In genomic region chr4:76591992-76592391, GRCh38 we compare ENCODE assay signal across 31 cellular contexts.
DNase-seq lines count a peak whose midpoint lies in the region; ATAC-seq, FAIRE-seq and TF ChIP-seq lines count a peak whose summit lies in the region.
"Had no signal": no experiment of that assay in that cellular context is flagged by ENCODE, and none has a peak within 500 bp of the region (broad histone marks: within the 10 kb centered on the region; RNA-seq: fewer than 3 reads in every experiment).

No MANE protein-coding gene starts in this region.

- H3K36me3 Mint-ChIP-seq in Caco-2 (ENCODE audit: insufficient read depth, unreplicated experiment) (peaks cover 8% of the 10 kb centered on the region), osteocyte (ENCODE audit: unreplicated experiment) (no peaks in the 10 kb centered on the region)

- H4K91ac ChIP-seq in IMR-90 (ENCODE audit: insufficient read depth, low read depth, low read length), result no peak overlapping the region
- no peak overlapping the region for H4K91ac ChIP-seq in H1 (replicated peaks; ENCODE audit: insufficient read length, low read length)

- no peaks in the 10 kb centered on the region for H3K27me3 ChIP-seq in Caco-2 (replicated peaks; ENCODE audit: control insufficient read depth, insufficient read depth, low read length)
- H3K27me3 ChIP-seq in IMR-90 (ENCODE audit: control insufficient read depth, insufficient read depth, low read length), result no peaks in the 10 kb centered on the region
- H3K27me3 ChIP-seq in H1 (replicated peaks in 1 of 4; ENCODE audit: control insufficient read depth in 3 of 4, extremely low read depth in 1 of 4, insufficient read depth in 3 of 4, low read length in 3 of 4), result no peaks in the 10 kb centered on the region
- no peaks in the 10 kb centered on the region for H3K27me3 ChIP-seq in upper lobe of left lung
- H3K27me3 ChIP-seq: cardiac muscle cell, sigmoid colon had no signal

- no peaks in the 10 kb centered on the region for H3K9me3 ChIP-seq in Caco-2
- H3K9me3 ChIP-seq in IMR-90 (ENCODE audit: control insufficient read depth, insufficient read depth, low read length), result no peaks in the 10 kb centered on the region
- H3K9me3 ChIP-seq in H1 (ENCODE audit: insufficient read depth in 2 of 2, low read depth in 1 of 2, low read length in 1 of 2), result no peaks in the 10 kb centered on the region
- no peaks in the 10 kb centered on the region for H3K9me3 ChIP-seq in upper lobe of left lung
- H3K9me3 ChIP-seq: A549, heart right ventricle, prostate gland, sigmoid colon had no signal

- no peak overlapping the region for H2BK20ac ChIP-seq in IMR-90 (ENCODE audit: low read depth, low read length)
- H2BK20ac ChIP-seq in H1 (ENCODE audit: low read length), result no peak overlapping the region

- H4K20me1 ChIP-seq in IMR-90 (ENCODE audit: insufficient read depth, low read length), result no peaks in the 10 kb centered on the region
- H4K20me1 ChIP-seq in H1 (replicated peaks in 1 of 2; ENCODE audit: control insufficient read depth in 1 of 2, insufficient read depth in 2 of 2, low read length in 2 of 2), result no peaks in the 10 kb centered on the region

- no peak overlapping the region for H3K27ac ChIP-seq in IMR-90 (ENCODE audit: insufficient read depth, low read length)
- no peak overlapping the region for H3K27ac ChIP-seq in H1 (ENCODE audit: low read depth, low read length)
- peak overlapping the region in 2 of 4 donors; percentile 6 to 77 for H3K27ac ChIP-seq in upper lobe of left lung
- H3K27ac ChIP-seq: A549 had no signal

- H3K4me3 Mint-ChIP-seq in Caco-2 (ENCODE audit: unreplicated experiment) (no peak overlapping the region), osteocyte (ENCODE audit: unreplicated experiment) (no peak overlapping the region)
- H3K4me3 Mint-ChIP-seq: activated naive CD4-positive, alpha-beta T cell treated with anti-CD3 and anti-CD28 coated beads for 36 hours; activated T-helper 1 cell treated with anti-CD3 and anti-CD28 coated beads, Interleukin-12 subunit alpha, Interleukin-12 subunit beta, Interleukin-2, Interleukin-4 antibody, amounts not matched to agents 30 ng/mL and 10 ng/mL and 1 ng/mL, durations not matched to agents 14 hours and 24 hours and 36 hours; B cell; effector memory CD8-positive, alpha-beta T cell; stimulated activated naive CD8-positive, alpha-beta T cell treated with anti-CD3 and anti-CD28 coated beads, Interleukin-15, Interleukin-2, amounts not matched to agents 100 ng/mL and 50 ng/mL, for 24 hours had no signal

- peaks cover 0 to 5% of the 10 kb centered on the region in 2 experiments; a peak in 1 of 4 replicates for H3K79me1 ChIP-seq in IMR-90 (ENCODE audit: low read depth in 1 of 2, low read length in 2 of 2)
- no peaks in the 10 kb centered on the region for H3K79me1 ChIP-seq in H1 (ENCODE audit: low read depth, low read length)

- intact Hi-C loops in Caco-2 (cut with micrococcal nuclease; ENCODE audit: unreplicated experiment), result no loop called here
- intact Hi-C loops in IMR-90 (cut with micrococcal nuclease), result no loop called here

- dilution Hi-C loops in IMR-90 (cut with HindIII; ENCODE audit: low sequenced_read_pairs, unreplicated experiment), result no loop called here

- H3K4ac ChIP-seq in IMR-90 (ENCODE audit: low read depth, low read length) (peak overlapping the region; percentile 43; the same call in 1 of the 2 replicates), H1 (replicated peaks; ENCODE audit: insufficient read length, low read depth, low read length) (no peak overlapping the region)

- no peak overlapping the region for H3K18ac ChIP-seq in IMR-90 (ENCODE audit: low read depth, low read length)
- H3K18ac ChIP-seq in H1 (ENCODE audit: extremely low read depth, low read length), result no peak overlapping the region

- BruUV-seq in Caco-2 (replicated peaks; lab: Mats Ljungman, UMichigan) (no TSS peak), IMR-90 (replicated peaks; lab: Mats Ljungman, UMichigan) (no TSS peak)

- in situ Hi-C loops in IMR-90 (cut with MboI; ENCODE audit: low sequenced_read_pairs), result no loop called here
- in situ Hi-C loops in G401 (cut with HindIII; ENCODE audit: low sequenced_read_pairs), result no loop called here

- H2BK5ac ChIP-seq in IMR-90 (ENCODE audit: low read depth, low read length, poor library complexity, severe bottlenecking) (no peak overlapping the region), H1 (ENCODE audit: low read depth, low read length) (no peak overlapping the region)

- no peak overlapping the region for H2AK9ac ChIP-seq in IMR-90 (replicated peaks; ENCODE audit: low read depth, low read length, poor library complexity)

- no peak for FAIRE-seq in H1 (lab: Jason Lieb, UNC)
- FAIRE-seq: A549, G401.6, GM19239, TTC549 had no signal

- no peaks in the 10 kb centered on the region for H3K36me3 ChIP-seq in Caco-2 (ENCODE audit: control insufficient read depth, insufficient read depth, low read length)
- H3K36me3 ChIP-seq in IMR-90 (ENCODE audit: control insufficient read depth, insufficient read depth, low read length), result no peaks in the 10 kb centered on the region
- H3K36me3 ChIP-seq in H1 (ENCODE audit: control insufficient read depth in 2 of 4, insufficient read depth in 4 of 4, low read length in 3 of 4), result no peaks in the 10 kb centered on the region
- no peaks in the 10 kb centered on the region for H3K36me3 ChIP-seq in upper lobe of left lung
- H3K36me3 ChIP-seq: cardiac muscle cell, heart right ventricle, prostate gland, sigmoid colon had no signal

- no peak for TF ChIP-seq POLR2A in IMR-90 (IDR thresholded peaks at IDR 0.05; ENCODE audit: low read depth, low read length)
- no peak for TF ChIP-seq POLR2A in H1 (IDR thresholded peaks at IDR 0.05; ENCODE audit: control extremely low read depth in 1 of 2, low read depth in 2 of 2, low read length in 2 of 2)
- no peak for TF ChIP-seq POLR2A in upper lobe of left lung (IDR thresholded peaks at IDR 0.05)

- H4K8ac ChIP-seq in IMR-90 (ENCODE audit: low read depth in 2 of 2, low read length in 2 of 2), result no peak overlapping the region
- H4K8ac ChIP-seq in H1 (ENCODE audit: extremely low read depth, insufficient read depth, low read length), result no peak overlapping the region

- TF ChIP-seq EP300 in H1 (IDR thresholded peaks at IDR 0.05; ENCODE audit: borderline replicate concordance in 1 of 2, low read depth in 2 of 2, low read length in 2 of 2) (no peak), upper lobe of left lung (IDR thresholded peaks at IDR 0.05) (no peak)

- H3K23ac ChIP-seq in IMR-90 (ENCODE audit: low read depth, low read length) (no peak overlapping the region), H1 (ENCODE audit: insufficient read length) (no peak overlapping the region)

- H3K4me2 ChIP-seq in IMR-90 (ENCODE audit: low read depth, low read length) (no peak overlapping the region), H1 (ENCODE audit: insufficient read depth in 1 of 2, low read depth in 2 of 2, low read length in 2 of 2) (no peak overlapping the region)
- H3K4me2 ChIP-seq: A549 had no signal

- ATAC-seq in IMR-90 (ENCODE audit: low read depth), result no peak
- no peak for ATAC-seq in upper lobe of left lung (ENCODE audit: low FRiP score in 2 of 2)
- ATAC-seq: A549; activated CD4-positive, CD25-positive, alpha-beta regulatory T cell treated with anti-CD3 and anti-CD28 coated beads, Interleukin-2, amount 50 U/mL, for 24 hours; effector memory CD8-positive, alpha-beta T cell; heart right ventricle had no signal

- no peak overlapping the region for H4K5ac ChIP-seq in IMR-90 (ENCODE audit: low read depth, low read length)
- H4K5ac ChIP-seq in H1 (ENCODE audit: insufficient read length, low read depth, low read length), result no peak overlapping the region

- WGBS in IMR-90 (ENCODE audit: extremely low coverage in 2 of 2, insufficient read length in 1 of 2), 2 experiments, result 100% methylated on average over 1 of the region's 3 CpGs; no CpG with 5 or more reads in 1 of the 2 experiments
- WGBS in H1 (ENCODE audit: extremely low coverage in 1 of 2, insufficient coverage in 1 of 2, insufficient read length in 1 of 2, insufficient replicate concordance in 2 of 2, low coverage in 1 of 2, low lambda C conversion rate in 2 of 2, missing lambda C conversion rate in 1 of 2), 2 experiments, result 95% methylated on average over 3 of the region's 3 CpGs; no CpG with 5 or more reads in 1 of the 2 experiments
- WGBS in upper lobe of left lung, 2 donors, result 83 to 92% methylated on average over 2 to 3 of the region's 3 CpGs

- H3K4me1 Mint-ChIP-seq in Caco-2 (ENCODE audit: low read depth, unreplicated experiment) (peaks cover 39% of the 10 kb centered on the region), osteocyte (ENCODE audit: unreplicated experiment) (peaks cover 39% of the 10 kb centered on the region)
- H3K4me1 Mint-ChIP-seq: B cell had no signal

- H3K56ac ChIP-seq in IMR-90 (ENCODE audit: extremely low read depth, insufficient read depth, low read length) (no peak overlapping the region), H1 (replicated peaks; ENCODE audit: insufficient read length, low read depth, low read length) (no peak overlapping the region)

- H2BK12ac ChIP-seq in H1 (ENCODE audit: low read depth, low read length), result no peak overlapping the region

- H2BK120ac ChIP-seq in IMR-90 (ENCODE audit: low read depth, low read length), result 0 out of 2 replicates have a peak overlapping the region, but pooled peaks have one; percentile 37
- H2BK120ac ChIP-seq in H1 (replicated peaks; ENCODE audit: low read depth, low read length), result no peak overlapping the region

- no peak for DNase-seq in Caco-2
- no peak for DNase-seq in IMR-90
- DNase-seq in H1 (ENCODE audit: low read depth in 1 of 2, low spot score in 2 of 2), result no peak
- DNase-seq in osteocyte (ENCODE audit: extremely low spot score, unreplicated experiment), result no peak
- no peak for DNase-seq in GM10248 (ENCODE audit: extremely low spot score)
- DNase-seq in upper lobe of left lung, result no peak
- DNase-seq in HCEC 1CT, result no peak
- no peak for DNase-seq in G401 (ENCODE audit: low spot score)
- DNase-seq: activated CD4-positive, alpha-beta T cell treated with anti-CD3 and anti-CD28 coated beads, Interleukin-2, amount 50 U/mL, for 48 hours; activated naive CD4-positive, alpha-beta T cell treated with anti-CD3 and anti-CD28 coated beads for 36 hours; cortex of kidney; effector memory CD8-positive, alpha-beta T cell; foreskin fibroblast; heart right ventricle; kidney glomerular epithelial cell; NCI-H1092 treated with DMSO at 0.1 percent for 48 hours; NCI-H2081; NCI-H2227 treated with DMSO at 0.1 percent for 48 hours; NCI-H526 treated with DMSO at 0.1 percent for 48 hours; SHP77 treated with DMSO at 0.1 percent for 48 hours; sigmoid colon had no signal

- H3K27ac Mint-ChIP-seq in Caco-2 (ENCODE audit: unreplicated experiment) (peak overlapping the region; percentile 96), osteocyte (ENCODE audit: unreplicated experiment) (peak overlapping the region; percentile 93)
- H3K27ac Mint-ChIP-seq: activated naive CD4-positive, alpha-beta T cell treated with anti-CD3 and anti-CD28 coated beads for 36 hours; activated T-helper 1 cell treated with anti-CD3 and anti-CD28 coated beads, Interleukin-12 subunit alpha, Interleukin-12 subunit beta, Interleukin-2, Interleukin-4 antibody, amounts not matched to agents 30 ng/mL and 10 ng/mL and 1 ng/mL, durations not matched to agents 14 hours and 24 hours and 36 hours; B cell; effector memory CD8-positive, alpha-beta T cell; stimulated activated naive CD8-positive, alpha-beta T cell treated with anti-CD3 and anti-CD28 coated beads, Interleukin-15, Interleukin-2, amounts not matched to agents 100 ng/mL and 50 ng/mL, for 24 hours had no signal

- H3K9ac ChIP-seq in IMR-90 (ENCODE audit: low read depth, low read length) (no peak overlapping the region), H1 (replicated peaks in 1 of 4; ENCODE audit: extremely low read depth in 1 of 4, low read depth in 3 of 4, low read length in 3 of 4) (no peak overlapping the region)

- H3K79me2 ChIP-seq in H1 (ENCODE audit: control insufficient read depth in 1 of 2, insufficient read depth in 2 of 2, low read length in 2 of 2), result no peaks in the 10 kb centered on the region; a peak in 1 of 4 replicates

- H3K23me2 ChIP-seq in H1 (ENCODE audit: low read depth, low read length), result no peaks in the 10 kb centered on the region; the same call in 1 of the 2 replicates

- peaks cover 5% of the 10 kb centered on the region; the same call in 1 of the 2 replicates for H3K9me1 ChIP-seq in IMR-90 (ENCODE audit: insufficient read depth, low read length)

- H3K9me3 Mint-ChIP-seq in Caco-2 (ENCODE audit: unreplicated experiment) (no peaks in the 10 kb centered on the region), osteocyte (ENCODE audit: unreplicated experiment) (no peaks in the 10 kb centered on the region)
- H3K9me3 Mint-ChIP-seq: activated naive CD4-positive, alpha-beta T cell treated with anti-CD3 and anti-CD28 coated beads for 36 hours; activated T-helper 1 cell treated with anti-CD3 and anti-CD28 coated beads, Interleukin-12 subunit alpha, Interleukin-12 subunit beta, Interleukin-2, Interleukin-4 antibody, amounts not matched to agents 30 ng/mL and 10 ng/mL and 1 ng/mL, durations not matched to agents 14 hours and 24 hours and 36 hours; effector memory CD8-positive, alpha-beta T cell; stimulated activated naive CD8-positive, alpha-beta T cell treated with anti-CD3 and anti-CD28 coated beads, Interleukin-15, Interleukin-2, amounts not matched to agents 100 ng/mL and 50 ng/mL, for 24 hours had no signal

- H2AFZ ChIP-seq in IMR-90 (replicated peaks; ENCODE audit: low read length, poor library complexity) (no peak overlapping the region), H1 (ENCODE audit: low read length) (no peak overlapping the region)

- CTCF ChIA-PET in Caco-2 (lab: Charles Lee), result no interaction called here
- CTCF ChIA-PET in IMR-90 (lab: Yijun Ruan, JAX), result interaction anchor here (0.6 kb wide), 1 partner anchor 15 kb away, joined by 3 read pairs; no protein-coding TSS in a partner anchor
- CTCF ChIA-PET in H1 (lab: Charles Lee; ENCODE audit: partially characterized antibody), result interaction anchor here (1.3 to 1.9 kb wide), 3 partner anchors 34 to 214 kb away, joined by 3 to 6 read pairs (median 4); no protein-coding TSS in a partner anchor
- CTCF ChIA-PET in GM10248 (lab: Yijun Ruan, JAX), result interaction anchor here (1.1 kb wide), 1 partner anchor 16 kb away, joined by 6 read pairs; no protein-coding TSS in a partner anchor

- no peaks in the 10 kb centered on the region for H3K27me3 Mint-ChIP-seq in Caco-2 (ENCODE audit: insufficient read depth, unreplicated experiment)
- H3K27me3 Mint-ChIP-seq in osteocyte (ENCODE audit: unreplicated experiment), result no peaks in the 10 kb centered on the region

- H3K4me3 ChIP-seq in Caco-2 (ENCODE audit: low read depth, low read length), result no peak overlapping the region
- no peak overlapping the region for H3K4me3 ChIP-seq in IMR-90 (ENCODE audit: insufficient read depth, low read depth, low read length)
- H3K4me3 ChIP-seq in H1 (ENCODE audit: extremely low read depth in 1 of 4, insufficient read depth in 2 of 4, low read depth in 3 of 4, low read length in 4 of 4), result no peak overlapping the region
- no peak overlapping the region for H3K4me3 ChIP-seq in upper lobe of left lung
- H3K4me3 ChIP-seq: A549, cardiac muscle cell, heart right ventricle, prostate gland, sigmoid colon had no signal

- H3K4me1 ChIP-seq in Caco-2 (peaks cover 83% of the 10 kb centered on the region), IMR-90 (ENCODE audit: control insufficient read depth, insufficient read depth, low read length) (peaks cover 11% of the 10 kb centered on the region), H1 (replicated peaks in 1 of 4; ENCODE audit: control insufficient read depth in 3 of 4, insufficient read depth in 4 of 4, low read length in 3 of 4) (peaks cover 14 to 27% (median 18%) of the 10 kb centered on the region in 4 experiments; a peak in 6 of 7 replicates), upper lobe of left lung (peaks cover 3 to 22% (median 12%) of the 10 kb centered on the region in 4 donors)
- H3K4me1 ChIP-seq: prostate gland had no signal

- peak overlapping the region; percentile 44; the same call in 1 of the 2 replicates for H2AK5ac ChIP-seq in IMR-90 (ENCODE audit: low read depth, low read length)
- no peak overlapping the region for H2AK5ac ChIP-seq in H1 (ENCODE audit: low read depth, low read length)

- H2BK15ac ChIP-seq in IMR-90 (ENCODE audit: low read depth, low read length) (no peak overlapping the region; the same call in 2 of the 3 replicates), H1 (ENCODE audit: low read length) (no peak overlapping the region)

- TF ChIP-seq RAD21 in IMR-90 (IDR thresholded peaks at IDR 0.05; ENCODE audit: low read length) (no peak), H1 (IDR thresholded peaks at IDR 0.05 in 1 of 2, conservative IDR thresholded peaks at IDR 0.05 in 1 of 2; ENCODE audit: low read depth in 2 of 2, low read length in 2 of 2) (no peak)

- POLR2A ChIA-PET in Caco-2 (lab: Charles Lee) (no interaction called here), IMR-90 (lab: Charles Lee; ENCODE audit: unreplicated experiment) (no interaction called here), H1 (lab: Charles Lee; ENCODE audit: partially characterized antibody) (interaction anchor here (1.0 kb wide), 1 partner anchor 13 kb away, joined by 4 read pairs; no protein-coding TSS in a partner anchor), GM10248 (lab: Yijun Ruan, JAX) (no interaction called here)

- no peak overlapping the region for H3K14ac ChIP-seq in IMR-90 (replicated peaks; ENCODE audit: low read depth, low read length)
- no peak overlapping the region for H3K14ac ChIP-seq in H1 (ENCODE audit: insufficient read length)

- TF ChIP-seq CTCF in Caco-2 (IDR thresholded peaks at IDR 0.05; ENCODE audit: insufficient read depth in 1 of 2, low read depth in 1 of 2, low read length in 1 of 2, severe bottlenecking in 1 of 2, unreplicated experiment in 1 of 2) (no peak), IMR-90 (conservative IDR thresholded peaks at IDR 0.05; ENCODE audit: low read depth, low read length) (no peak), H1 (IDR thresholded peaks at IDR 0.05; ENCODE audit: control extremely low read depth in 1 of 3, insufficient read depth in 1 of 3, low read depth in 1 of 3, low read length in 3 of 3) (no peak), osteocyte (IDR thresholded peaks at IDR 0.05) (no peak), GM10248 (IDR thresholded peaks at IDR 0.05; ENCODE audit: control extremely low read depth, extremely low read depth, low read depth, missing control alignments) (no peak), upper lobe of left lung (IDR thresholded peaks at IDR 0.05) (no peak)
